Comparison of ENCODE assay signal across 4 cellular contexts in genomic region chr14:79110564-79110963, GRCh38.
DNase-seq lines count a peak whose midpoint lies in the region; ATAC-seq, FAIRE-seq and TF ChIP-seq lines count a peak whose summit lies in the region.
"Not testable (repeated sequence)": the region's sequence is repeated elsewhere in the genome, so short reads cannot be mapped to it uniquely, and the experiment has no call there.

No MANE protein-coding gene starts in this region.

- not testable (repeated sequence) for H3K27ac ChIP-seq in A549; HEK293 (ENCODE audit: extremely low read depth, low read depth, low read length)
- peak overlapping the region; percentile 69 to 74 (median 70) for H3K27ac ChIP-seq in esophagus muscularis mucosa (replicated peaks in 1 of 4)
- peak overlapping the region in 3 of 4 donors; percentile 10 to 77 (median 72) for H3K27ac ChIP-seq in gastroesophageal sphincter

- intact Hi-C loops in esophagus muscularis mucosa (cut with DNase I): loop anchor here (10.0 kb wide), 1 partner anchor 56 kb away; no protein-coding TSS in a partner anchor

- TF ChIP-seq EP300 in A549 (IDR thresholded peaks at IDR 0.05); esophagus muscularis mucosa (IDR thresholded peaks at IDR 0.05); gastroesophageal sphincter (IDR thresholded peaks at IDR 0.05): not testable (repeated sequence)

- 22% methylated on average over 4 of the region's 4 CpGs for WGBS in A549 (ENCODE audit: missing lambda C conversion rate)
- 45% methylated on average over 4 of the region's 4 CpGs for WGBS in esophagus muscularis mucosa
- WGBS in gastroesophageal sphincter (ENCODE audit: low coverage in 1 of 2), 2 donors: 50 to 61% methylated on average over 3 to 4 of the region's 4 CpGs

- not testable (repeated sequence) for H3K9me3 ChIP-seq in A549; HEK293 (ENCODE audit: control insufficient read depth, insufficient read depth, low read depth, low read length); esophagus muscularis mucosa; gastroesophageal sphincter

- H3K4me1 ChIP-seq in A549; HEK293 (ENCODE audit: control insufficient read depth, insufficient read depth, low read length): not testable (repeated sequence)
- H3K4me1 ChIP-seq in esophagus muscularis mucosa (peaks cover 0 to 41% (median 32%) of the 10 kb centered on the region in 4 donors), gastroesophageal sphincter (peaks cover 0 to 38% (median 6%) of the 10 kb centered on the region in 3 donors)

- DNase-seq in A549 (ENCODE audit: low read depth in 1 of 2, low spot score in 1 of 2); esophagus muscularis mucosa (ENCODE audit: extremely low spot score): not testable (repeated sequence)

- not testable (repeated sequence) for H3K4me2 ChIP-seq in A549

- TF ChIP-seq POLR2A in A549 (IDR thresholded peaks at IDR 0.05; ENCODE audit: low read length); esophagus muscularis mucosa (IDR thresholded peaks at IDR 0.05; ENCODE audit: low read depth); gastroesophageal sphincter (IDR thresholded peaks at IDR 0.05): not testable (repeated sequence)

- not testable (repeated sequence) for ATAC-seq in A549, gastroesophageal sphincter

- not testable (repeated sequence) for H3K27me3 ChIP-seq in esophagus muscularis mucosa, gastroesophageal sphincter

- not testable (repeated sequence) for TF ChIP-seq RAD21 in A549 (conservative IDR thresholded peaks at IDR 0.05 in 1 of 2, IDR thresholded peaks at IDR 0.05 in 1 of 2)

- H3K4me3 ChIP-seq in A549; HEK293 (ENCODE audit: low read depth, low read length); esophagus muscularis mucosa; gastroesophageal sphincter: not testable (repeated sequence)

- TF ChIP-seq CTCF in A549 (IDR thresholded peaks at IDR 0.05); HEK293 (tag by site-specific recombination; IDR thresholded peaks at IDR 0.05); esophagus muscularis mucosa (IDR thresholded peaks at IDR 0.05); gastroesophageal sphincter (IDR thresholded peaks at IDR 0.05): not testable (repeated sequence)

- FAIRE-seq in A549 (lab: Jason Lieb, UNC): not testable (repeated sequence)

- POLR2A ChIA-PET in A549 (lab: Yijun Ruan, JAX); HEK293 (lab: Yijun Ruan, JAX): not testable (repeated sequence)

- not testable (repeated sequence) for H3K36me3 ChIP-seq in HEK293 (ENCODE audit: control insufficient read depth in 2 of 2, insufficient read depth in 1 of 2, low read length in 2 of 2); esophagus muscularis mucosa; gastroesophageal sphincter

- CTCF ChIA-PET in A549 (lab: Yijun Ruan, JAX); HEK293 (lab: Yijun Ruan, JAX): not testable (repeated sequence)

TF ChIP-seq in A549, 52 proteins besides CTCF, POLR2A, EP300 and RAD21:
- TF ChIP-seq ZC3H11A (IDR thresholded peaks at IDR 0.05): peak; percentile 44; the same call in 1 of the 2 replicates

TF ChIP-seq in HEK293, 187 proteins besides CTCF, POLR2A, EP300 and RAD21:
- 0 out of 2 replicates have a peak, but pooled peaks have one; percentile 15 for TF ChIP-seq ZBTB8A (tag by site-specific recombination; IDR thresholded peaks at IDR 0.05)
- peak; percentile 60; the same call in 1 of the 2 replicates for TF ChIP-seq ZNF394 (tag by site-specific recombination; IDR thresholded peaks at IDR 0.05; ENCODE audit: borderline replicate concordance)
- peak; percentile 53 for TF ChIP-seq ZNF555 (tag by site-specific recombination; conservative IDR thresholded peaks at IDR 0.05)
- 0 out of 2 replicates have a peak, but pooled peaks have one; percentile 34 for TF ChIP-seq ZNF140 (tag by site-specific recombination; IDR thresholded peaks at IDR 0.05)
- peak; percentile 61 for TF ChIP-seq ZNF426 (tag by site-specific recombination; IDR thresholded peaks at IDR 0.05)
- TF ChIP-seq, protein P1, sequence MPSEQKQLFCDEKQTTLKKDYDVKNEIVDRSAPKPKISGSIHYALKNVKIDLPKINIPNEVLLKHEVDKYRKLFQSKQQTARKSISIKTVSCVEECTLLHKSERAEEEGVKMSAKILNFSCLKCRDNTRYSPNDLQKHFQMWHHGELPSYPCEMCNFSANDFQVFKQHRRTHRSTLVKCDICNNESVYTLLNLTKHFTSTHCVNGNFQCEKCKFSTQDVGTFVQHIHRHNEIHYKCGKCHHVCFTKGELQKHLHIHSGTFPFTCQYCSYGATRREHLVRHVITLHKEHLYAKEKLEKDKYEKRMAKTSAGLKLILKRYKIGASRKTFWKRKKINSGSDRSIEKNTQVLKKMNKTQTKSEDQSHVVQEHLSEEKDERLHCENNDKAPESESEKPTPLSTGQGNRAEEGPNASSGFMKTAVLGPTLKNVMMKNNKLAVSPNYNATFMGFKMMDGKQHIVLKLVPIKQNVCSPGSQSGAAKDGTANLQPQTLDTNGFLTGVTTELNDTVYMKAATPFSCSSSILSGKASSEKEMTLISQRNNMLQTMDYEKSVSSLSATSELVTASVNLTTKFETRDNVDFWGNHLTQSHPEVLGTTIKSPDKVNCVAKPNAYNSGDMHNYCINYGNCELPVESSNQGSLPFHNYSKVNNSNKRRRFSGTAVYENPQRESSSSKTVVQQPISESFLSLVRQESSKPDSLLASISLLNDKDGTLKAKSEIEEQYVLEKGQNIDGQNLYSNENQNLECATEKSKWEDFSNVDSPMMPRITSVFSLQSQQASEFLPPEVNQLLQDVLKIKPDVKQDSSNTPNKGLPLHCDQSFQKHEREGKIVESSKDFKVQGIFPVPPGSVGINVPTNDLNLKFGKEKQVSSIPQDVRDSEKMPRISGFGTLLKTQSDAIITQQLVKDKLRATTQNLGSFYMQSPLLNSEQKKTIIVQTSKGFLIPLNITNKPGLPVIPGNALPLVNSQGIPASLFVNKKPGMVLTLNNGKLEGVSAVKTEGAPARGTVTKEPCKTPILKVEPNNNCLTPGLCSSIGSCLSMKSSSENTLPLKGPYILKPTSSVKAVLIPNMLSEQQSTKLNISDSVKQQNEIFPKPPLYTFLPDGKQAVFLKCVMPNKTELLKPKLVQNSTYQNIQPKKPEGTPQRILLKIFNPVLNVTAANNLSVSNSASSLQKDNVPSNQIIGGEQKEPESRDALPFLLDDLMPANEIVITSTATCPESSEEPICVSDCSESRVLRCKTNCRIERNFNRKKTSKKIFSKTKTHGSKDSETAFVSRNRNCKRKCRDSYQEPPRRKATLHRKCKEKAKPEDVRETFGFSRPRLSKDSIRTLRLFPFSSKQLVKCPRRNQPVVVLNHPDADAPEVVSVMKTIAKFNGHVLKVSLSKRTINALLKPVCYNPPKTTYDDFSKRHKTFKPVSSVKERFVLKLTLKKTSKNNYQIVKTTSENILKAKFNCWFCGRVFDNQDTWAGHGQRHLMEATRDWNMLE (tag by site-specific recombination; conservative IDR thresholded peaks at IDR 0.05; ENCODE audit: low read depth): peak; percentile 60
- peak; percentile 63 for TF ChIP-seq ZBTB11 (tag by site-specific recombination; conservative IDR thresholded peaks at IDR 0.05; ENCODE audit: low read depth)
- peak; percentile 43; the same call in 1 of the 2 replicates for TF ChIP-seq ZNF623 (tag by site-specific recombination; IDR thresholded peaks at IDR 0.05)
